21 cellular contexts compared by ENCODE assay signal in the genomic region with DNA sequence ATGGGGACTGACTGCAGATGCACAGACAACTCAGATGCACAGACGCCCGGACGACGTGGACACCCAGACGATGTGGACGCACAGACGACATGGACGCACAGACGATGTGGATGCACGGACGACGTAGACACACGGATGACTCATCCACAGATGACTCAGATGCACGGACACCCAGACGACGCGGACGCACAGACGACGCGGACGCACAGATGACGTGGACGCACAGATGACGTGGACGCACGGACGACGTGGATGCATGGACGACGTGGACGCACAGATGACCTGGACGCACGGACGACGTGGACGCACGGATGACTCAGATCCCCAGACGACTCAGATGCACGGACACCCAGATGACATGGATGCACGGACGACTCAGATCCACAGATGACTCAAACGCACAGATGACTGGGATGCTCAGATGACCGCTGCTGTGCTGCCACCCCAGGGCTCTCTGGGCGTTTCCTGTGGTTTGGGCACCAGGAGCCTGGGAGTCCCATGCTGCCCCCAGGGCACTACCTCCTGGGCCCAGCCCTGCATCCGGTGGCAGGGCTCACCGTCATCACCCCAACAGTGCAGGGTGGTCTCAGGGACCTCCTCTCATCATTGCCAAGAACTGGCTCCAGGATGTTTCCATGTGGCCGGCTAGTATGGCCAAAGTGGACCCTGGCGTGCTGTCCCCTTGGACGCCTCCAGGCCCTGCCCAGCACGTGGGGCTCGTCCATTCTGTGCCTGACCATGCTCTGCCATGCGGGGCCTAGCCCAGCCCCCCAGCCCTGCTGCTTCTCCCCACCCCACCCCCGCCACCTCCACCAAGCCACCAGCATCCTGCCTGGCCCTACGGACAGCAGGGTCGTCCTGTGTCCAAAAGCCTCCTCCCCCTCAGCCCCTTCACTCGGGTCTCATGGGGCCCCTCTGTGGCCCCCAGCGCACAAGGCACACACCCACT. TPM values are rescaled to one million over a fixed set of nuclear protein-coding genes. Genes with fewer than 3 reads are reported as not detected.
A peak's percentile ranks its signal among the peaks of the same experiment; 100 is the strongest.
DNase-seq lines count a peak whose midpoint lies in the region; FAIRE-seq and TF ChIP-seq lines count a peak whose summit lies in the region.
"Had no signal": no experiment of that assay in that cellular context is flagged by ENCODE, and none has a peak within 500 bp of the region (broad histone marks: within the 10 kb centered on the region; RNA-seq: fewer than 3 reads in every experiment).

No MANE protein-coding gene starts in this region.

- H3K27ac Mint-ChIP-seq in activated T-helper 1 cell treated with anti-CD3 and anti-CD28 coated beads, Interleukin-12 subunit alpha, Interleukin-12 subunit beta, Interleukin-2, Interleukin-4 antibody, amounts not matched to agents 30 ng/mL and 10 ng/mL and 1 ng/mL, durations not matched to agents 14 hours and 24 hours and 36 hours: no peak overlapping the region
- H3K27ac Mint-ChIP-seq: activated CD8-positive, alpha-beta T cell treated with anti-CD3 and anti-CD28 coated beads for 36 hours; natural killer cell treated with Interleukin-12 subunit alpha and Interleukin-12 subunit beta and Interleukin-15 and Interleukin-18, amount 100 ng/mL, for 72 hours had no signal

- no peaks in the 10 kb centered on the region for H3K9me1 ChIP-seq in endothelial cell of umbilical vein (replicated peaks; ENCODE audit: control insufficient read depth, extremely low read depth, insufficient read depth, low read length)

- POLR2A ChIA-PET in endothelial cell of umbilical vein (lab: Charles Lee): no interaction called here

- no peak for TF ChIP-seq CTCF in endothelial cell of umbilical vein (IDR thresholded peaks at IDR 0.05; ENCODE audit: extremely low read depth in 1 of 2, insufficient read depth in 1 of 2, low read depth in 1 of 2, low read length in 2 of 2)
- no peak for TF ChIP-seq CTCF in osteoblast (IDR thresholded peaks at IDR 0.05; ENCODE audit: extremely low read depth, low read depth, low read length)

- H3K79me2 ChIP-seq in GM23248 (ENCODE audit: insufficient read depth) (no peaks in the 10 kb centered on the region), endothelial cell of umbilical vein (ENCODE audit: control insufficient read depth, insufficient read depth, low read length) (no peaks in the 10 kb centered on the region), osteoblast (ENCODE audit: insufficient read depth, low read length) (no peaks in the 10 kb centered on the region)

- H3K4me3 ChIP-seq in GM23248 (no peak overlapping the region), MG63 (no peak overlapping the region), endothelial cell of umbilical vein (replicated peaks in 1 of 3; ENCODE audit: insufficient read depth in 1 of 3, low read depth in 1 of 3, low read length in 3 of 3) (no peak overlapping the region), osteoblast (ENCODE audit: insufficient read depth, low read length) (no peak overlapping the region)
- H3K4me3 ChIP-seq: smooth muscle cell had no signal

- TF ChIP-seq POLR2A in endothelial cell of umbilical vein (IDR thresholded peaks at IDR 0.05; ENCODE audit: low read depth, low read length): no peak

- FAIRE-seq in endothelial cell of umbilical vein (lab: Jason Lieb, UNC): no peak

- BruUV-seq in endothelial cell of umbilical vein (replicated peaks; lab: Mats Ljungman, UMichigan): no TSS peak

- H3K9ac ChIP-seq in GM23248: no peak overlapping the region
- no peak overlapping the region for H3K9ac ChIP-seq in endothelial cell of umbilical vein (replicated peaks; ENCODE audit: extremely low read depth, insufficient read depth, low read length)

- H3K4me1 Mint-ChIP-seq in activated T-helper 1 cell treated with anti-CD3 and anti-CD28 coated beads, Interleukin-12 subunit alpha, Interleukin-12 subunit beta, Interleukin-2, Interleukin-4 antibody, amounts not matched to agents 30 ng/mL and 10 ng/mL and 1 ng/mL, durations not matched to agents 14 hours and 24 hours and 36 hours (ENCODE audit: low read depth): no peaks in the 10 kb centered on the region
- H3K4me1 Mint-ChIP-seq: activated naive CD4-positive, alpha-beta T cell treated with anti-CD3 and anti-CD28 coated beads, Interleukin-2, amount 50 U/mL, for 24 hours had no signal

- in situ Hi-C loops in GM23248 (cut with MboI): loop anchor here (25.0 kb wide), 1 partner anchor 332 kb away; no protein-coding TSS in a partner anchor

- intact Hi-C loops in endothelial cell of umbilical vein (cut with micrococcal nuclease): no loop called here
- intact Hi-C loops in activated T-helper 1 cell treated with anti-CD3 and anti-CD28 coated beads, Interleukin-12 subunit alpha, Interleukin-12 subunit beta, Interleukin-2, Interleukin-4 antibody, amounts not matched to agents 30 ng/mL and 10 ng/mL and 1 ng/mL, durations not matched to agents 14 hours and 24 hours and 36 hours (cut with micrococcal nuclease): no loop called here

- H3K27me3 ChIP-seq in GM23248 (replicated peaks; ENCODE audit: insufficient read depth) (no peaks in the 10 kb centered on the region), MG63 (no peaks in the 10 kb centered on the region), endothelial cell of umbilical vein (ENCODE audit: control insufficient read depth in 2 of 2, insufficient read depth in 2 of 2, low read length in 2 of 2) (no peaks in the 10 kb centered on the region), osteoblast (ENCODE audit: insufficient read depth, low read length) (peaks cover 4% of the 10 kb centered on the region)

- no peak overlapping the region for H3K4me3 Mint-ChIP-seq in activated T-helper 1 cell treated with anti-CD3 and anti-CD28 coated beads, Interleukin-12 subunit alpha, Interleukin-12 subunit beta, Interleukin-2, Interleukin-4 antibody, amounts not matched to agents 30 ng/mL and 10 ng/mL and 1 ng/mL, durations not matched to agents 14 hours and 24 hours and 36 hours
- H3K4me3 Mint-ChIP-seq: activated CD8-positive, alpha-beta T cell treated with anti-CD3 and anti-CD28 coated beads for 36 hours; activated naive CD4-positive, alpha-beta T cell treated with anti-CD3 and anti-CD28 coated beads, Interleukin-2, amount 50 U/mL, for 24 hours; central memory CD8-positive, alpha-beta T cell; natural killer cell treated with Interleukin-12 subunit alpha and Interleukin-12 subunit beta and Interleukin-15 and Interleukin-18, amount 100 ng/mL, for 72 hours had no signal

- no peak overlapping the region for H3K27ac ChIP-seq in GM23248
- H3K27ac ChIP-seq in endothelial cell of umbilical vein (ENCODE audit: insufficient read depth, low read depth, low read length): no peak overlapping the region
- no peak overlapping the region for H3K27ac ChIP-seq in osteoblast (ENCODE audit: low read depth, low read length)

- H2AFZ ChIP-seq in GM23248 (no peak overlapping the region), endothelial cell of umbilical vein (ENCODE audit: low read depth, low read length) (no peak overlapping the region), osteoblast (ENCODE audit: low read length) (no peak overlapping the region)

- H3K9me3 Mint-ChIP-seq in activated T-helper 1 cell treated with anti-CD3 and anti-CD28 coated beads, Interleukin-12 subunit alpha, Interleukin-12 subunit beta, Interleukin-2, Interleukin-4 antibody, amounts not matched to agents 30 ng/mL and 10 ng/mL and 1 ng/mL, durations not matched to agents 14 hours and 24 hours and 36 hours: no peaks in the 10 kb centered on the region
- H3K9me3 Mint-ChIP-seq: activated CD8-positive, alpha-beta T cell treated with anti-CD3 and anti-CD28 coated beads for 36 hours; activated naive CD4-positive, alpha-beta T cell treated with anti-CD3 and anti-CD28 coated beads, Interleukin-2, amount 50 U/mL, for 24 hours; central memory CD8-positive, alpha-beta T cell; natural killer cell treated with Interleukin-12 subunit alpha and Interleukin-12 subunit beta and Interleukin-15 and Interleukin-18, amount 100 ng/mL, for 72 hours had no signal

- dilution Hi-C loops in endothelial cell of umbilical vein (cut with MboI; ENCODE audit: extremely low pct_ligation_motif_present, low sequenced_read_pairs): no loop called here

- no peaks in the 10 kb centered on the region for H3K9me3 ChIP-seq in GM23248 (ENCODE audit: low read depth)
- H3K9me3 ChIP-seq in MG63: no peaks in the 10 kb centered on the region
- no peaks in the 10 kb centered on the region for H3K9me3 ChIP-seq in endothelial cell of umbilical vein (replicated peaks; ENCODE audit: control insufficient read depth, insufficient read depth, low read length)
- no peaks in the 10 kb centered on the region for H3K9me3 ChIP-seq in osteoblast (ENCODE audit: low read depth, low read length)

- H3K9me2 ChIP-seq in GM23248 (ENCODE audit: insufficient read depth): no peaks in the 10 kb centered on the region

- H3K27me3 Mint-ChIP-seq in activated T-helper 1 cell treated with anti-CD3 and anti-CD28 coated beads, Interleukin-12 subunit alpha, Interleukin-12 subunit beta, Interleukin-2, Interleukin-4 antibody, amounts not matched to agents 30 ng/mL and 10 ng/mL and 1 ng/mL, durations not matched to agents 14 hours and 24 hours and 36 hours (ENCODE audit: insufficient read depth): no peaks in the 10 kb centered on the region
- H3K27me3 Mint-ChIP-seq: activated CD8-positive, alpha-beta T cell treated with anti-CD3 and anti-CD28 coated beads for 36 hours; activated naive CD4-positive, alpha-beta T cell treated with anti-CD3 and anti-CD28 coated beads, Interleukin-2, amount 50 U/mL, for 24 hours; central memory CD8-positive, alpha-beta T cell; natural killer cell treated with Interleukin-12 subunit alpha and Interleukin-12 subunit beta and Interleukin-15 and Interleukin-18, amount 100 ng/mL, for 72 hours had no signal

- H3K36me3 ChIP-seq in GM23248 (ENCODE audit: low read depth) (no peaks in the 10 kb centered on the region), MG63 (no peaks in the 10 kb centered on the region), endothelial cell of umbilical vein (ENCODE audit: control insufficient read depth in 2 of 2, extremely low read depth in 1 of 2, insufficient read depth in 2 of 2, low read length in 2 of 2) (no peaks in the 10 kb centered on the region), osteoblast (ENCODE audit: insufficient read depth, low read length) (no peaks in the 10 kb centered on the region)

- DNase-seq in GM23248 (peak; percentile 64), MG63 (peak; percentile 22), endothelial cell of umbilical vein (ENCODE audit: low read depth, low spot score) (no peak), osteoblast (ENCODE audit: insufficient read length, low spot score, missing footprints) (peak; percentile 92), SHP77 treated with DMSO at 0.1 percent for 48 hours (lab: John Stamatoyannopoulos, UW) (no peak), NCI-H345 (lab: John Stamatoyannopoulos, UW) (no peak)
- no peak for DNase-seq in activated T-helper 1 cell treated with anti-CD3 and anti-CD28 coated beads, Interleukin-12 subunit alpha, Interleukin-12 subunit beta, Interleukin-2, Interleukin-4 antibody, amounts not matched to agents 30 ng/mL and 10 ng/mL and 1 ng/mL, durations not matched to agents 14 hours and 24 hours and 36 hours (ENCODE audit: low spot score)
- DNase-seq: activated CD8-positive, alpha-beta T cell treated with anti-CD3 and anti-CD28 coated beads for 36 hours; activated T-cell treated with anti-CD3 and anti-CD28 coated beads, Interleukin-2, amount 50 U/mL, for 48 hours; AML-193; aorta; Karpas-422; NCI-H1092 treated with DMSO at 0.1 percent for 48 hours; NCI-H2081; NCI-H524 treated with DMSO at 0.1 percent for 48 hours; stimulated activated CD4-positive, alpha-beta T cell treated with anti-CD3 and anti-CD28 coated beads, Interleukin-2, amount 100 ng/mL, for 48 hours; stimulated activated naive CD4-positive, alpha-beta T cell treated with Interleukin-2 at 50 U/mL for 16 hours had no signal

- H3K4me1 ChIP-seq in GM23248 (ENCODE audit: insufficient read depth) (no peaks in the 10 kb centered on the region), endothelial cell of umbilical vein (ENCODE audit: control insufficient read depth, extremely low read depth, insufficient read depth, low read length) (no peaks in the 10 kb centered on the region), osteoblast (ENCODE audit: insufficient read depth, low read length) (no peaks in the 10 kb centered on the region)

- H3K36me3 Mint-ChIP-seq in activated T-helper 1 cell treated with anti-CD3 and anti-CD28 coated beads, Interleukin-12 subunit alpha, Interleukin-12 subunit beta, Interleukin-2, Interleukin-4 antibody, amounts not matched to agents 30 ng/mL and 10 ng/mL and 1 ng/mL, durations not matched to agents 14 hours and 24 hours and 36 hours (ENCODE audit: low read depth): no peaks in the 10 kb centered on the region
- H3K36me3 Mint-ChIP-seq: natural killer cell treated with Interleukin-12 subunit alpha and Interleukin-12 subunit beta and Interleukin-15 and Interleukin-18, amount 100 ng/mL, for 72 hours had no signal

- WGBS in GM23248 (ENCODE audit: low coverage in 1 of 2, low lambda C conversion rate in 2 of 2, missing lambda C conversion rate in 2 of 2), 2 experiments: 86 to 87% methylated on average over 50 to 58 of the region's 58 CpGs

- H3K4me2 ChIP-seq in GM23248 (ENCODE audit: unreplicated experiment) (no peak overlapping the region), endothelial cell of umbilical vein (ENCODE audit: insufficient read depth, low read length) (no peak overlapping the region), osteoblast (ENCODE audit: insufficient read depth, low read length) (no peak overlapping the region)
- H3K4me2 ChIP-seq: smooth muscle cell had no signal

- H4K20me1 ChIP-seq in GM23248 (ENCODE audit: insufficient read depth): no peaks in the 10 kb centered on the region
- no peaks in the 10 kb centered on the region for H4K20me1 ChIP-seq in endothelial cell of umbilical vein (replicated peaks; ENCODE audit: control insufficient read depth, extremely low read depth, insufficient read depth, low read length)
- H4K20me1 ChIP-seq in osteoblast (ENCODE audit: insufficient read depth, low read length): no peaks in the 10 kb centered on the region

- H3F3A ChIP-seq in GM23248 (ENCODE audit: insufficient read depth): no peaks in the 10 kb centered on the region

- CTCF ChIA-PET in endothelial cell of umbilical vein (lab: Charles Lee): no interaction called here

RNA-seq across cellular contexts. Expression of a gene that starts 14.0 kb away (rescaled TPM):
- 33.4 and 34.5 TPM in 2 replicates for total RNA-seq in GM23248 (2014; rRNA removed; shearing (Covaris generic))
- polyA plus RNA-seq in GM23248 (2016; fragmentation: Nextera tagmentation; extraction: Ambion mirVana): 122 and 127 TPM in 2 replicates
- total RNA-seq in MG63 (2014; rRNA removed; shearing (Covaris generic); ENCODE audit: low replicate concordance): 30.4 and 75.0 TPM in 2 replicates
- total RNA-seq in endothelial cell of umbilical vein: 62.6 and 69.8 TPM in 2 replicates
- 31.5 and 57.8 TPM in 2 replicates for polyA plus RNA-seq in endothelial cell of umbilical vein
- polyA plus RNA-seq in endothelial cell of umbilical vein (2011; cell fraction: cytosol; rRNA removed): 12.5 and 21.8 TPM in 2 replicates
- polyA plus RNA-seq in endothelial cell of umbilical vein (2011; cell fraction: nucleus; rRNA removed): 27.2 and 31.3 TPM in 2 replicates
- 20.7 and 41.9 TPM in 2 replicates for polyA plus RNA-seq in endothelial cell of umbilical vein (2012)
- polyA minus RNA-seq in endothelial cell of umbilical vein: 6.2 and 8.0 TPM in 2 replicates
- polyA minus RNA-seq in endothelial cell of umbilical vein (2011; cell fraction: cytosol; rRNA and poly(A)+ RNA removed): 6.8 TPM
- 4.2 and 8.6 TPM in 2 replicates for polyA minus RNA-seq in endothelial cell of umbilical vein (2011; cell fraction: nucleus; rRNA and poly(A)+ RNA removed)
- total RNA-seq in osteoblast: 18.6 and 25.3 TPM in 2 replicates
- 50.3 and 50.5 TPM in 2 replicates for total RNA-seq in activated T-helper 1 cell treated with anti-CD3 and anti-CD28 coated beads, Interleukin-12 subunit alpha, Interleukin-12 subunit beta, Interleukin-2, Interleukin-4 antibody, amounts not matched to agents 30 ng/mL and 10 ng/mL and 1 ng/mL, durations not matched to agents 14 hours and 24 hours and 36 hours

RNA-seq across cellular contexts. Expression of a gene that starts 47.5 kb away (rescaled TPM):
- 23.1 and 26.8 TPM in 2 replicates for total RNA-seq in GM23248 (2014; rRNA removed; shearing (Covaris generic))
- polyA plus RNA-seq in GM23248 (2016; fragmentation: Nextera tagmentation; extraction: Ambion mirVana) (3.8 and 4.0 TPM in 2 replicates), endothelial cell of umbilical vein (9.0 and 11.6 TPM in 2 replicates)
- total RNA-seq in MG63 (2014; rRNA removed; shearing (Covaris generic); ENCODE audit: low replicate concordance): 7.7 and 9.2 TPM in 2 replicates
- total RNA-seq in endothelial cell of umbilical vein (76.0 and 80.3 TPM in 2 replicates), osteoblast (48.9 TPM in 2 replicates)
- polyA plus RNA-seq in endothelial cell of umbilical vein (2011; cell fraction: cytosol; rRNA removed): 12.3 and 15.5 TPM in 2 replicates
- polyA plus RNA-seq in endothelial cell of umbilical vein (2011; cell fraction: nucleus; rRNA removed): 23.5 and 24.9 TPM in 2 replicates
- 20.3 and 24.2 TPM in 2 replicates for polyA plus RNA-seq in endothelial cell of umbilical vein (2012)
- 10.8 and 14.2 TPM in 2 replicates for polyA minus RNA-seq in endothelial cell of umbilical vein
- polyA minus RNA-seq in endothelial cell of umbilical vein (2011; cell fraction: cytosol; rRNA and poly(A)+ RNA removed): 20.5 TPM
- polyA minus RNA-seq in endothelial cell of umbilical vein (2011; cell fraction: nucleus; rRNA and poly(A)+ RNA removed): 15.3 and 23.3 TPM in 2 replicates
- total RNA-seq in activated T-helper 1 cell treated with anti-CD3 and anti-CD28 coated beads, Interleukin-12 subunit alpha, Interleukin-12 subunit beta, Interleukin-2, Interleukin-4 antibody, amounts not matched to agents 30 ng/mL and 10 ng/mL and 1 ng/mL, durations not matched to agents 14 hours and 24 hours and 36 hours: 38.3 and 44.5 TPM in 2 replicates

Comparison
In these comparisons a context has a peak if more than half of its experiments do, and no peak if none do; other contexts are left out.
1. DNase-seq: peak in GM23248 (single experiment), MG63 (single experiment) and osteoblast (single experiment); none in endothelial cell of umbilical vein (single experiment), activated T-helper 1 cell treated with anti-CD3 and anti-CD28 coated beads, Interleukin-12 subunit alpha, Interleukin-12 subunit beta, Interleukin-2, Interleukin-4 antibody, amounts not matched to agents 30 ng/mL and 10 ng/mL and 1 ng/mL, durations not matched to agents 14 hours and 24 hours and 36 hours (single experiment), SHP77 treated with DMSO at 0.1 percent for 48 hours (single experiment) and NCI-H345 (single experiment).